Comparison of ENCODE assay signal across 10 cellular contexts in genomic region chr10:18400911-18401260, GRCh38.
DNase-seq lines count a peak whose midpoint lies in the region; ATAC-seq, FAIRE-seq and TF ChIP-seq lines count a peak whose summit lies in the region.
"Had no signal": no experiment of that assay in that cellular context is flagged by ENCODE, and none has a peak within 500 bp of the region (broad histone marks: within the 10 kb centered on the region; RNA-seq: fewer than 3 reads in every experiment).

No MANE protein-coding gene starts in this region.

- H3K4me1 ChIP-seq in HUES6 (ENCODE audit: control insufficient read depth, insufficient read depth, low read length) (peaks cover 4% of the 10 kb centered on the region; the same call in 1 of the 2 replicates), body of pancreas (peaks cover 13% of the 10 kb centered on the region)
- no peaks in the 10 kb centered on the region for H3K4me1 ChIP-seq in naive thymus-derived CD4-positive, alpha-beta T cell (ENCODE audit: control insufficient read depth in 2 of 2, insufficient read depth in 2 of 2, low read length in 2 of 2)
- H3K4me1 ChIP-seq: psoas muscle had no signal

- H3K27me3 Mint-ChIP-seq in naive thymus-derived CD4-positive, alpha-beta T cell: peaks cover 9 to 42% (median 23%) of the 10 kb centered on the region in 5 donors

- intact Hi-C loops in body of pancreas (cut with DNase I): no loop called here
- intact Hi-C loops in naive thymus-derived CD4-positive, alpha-beta T cell (cut with micrococcal nuclease): no loop called here

- H3K9me3 ChIP-seq in HUES6 (ENCODE audit: control insufficient read depth, insufficient read depth, low read depth, low read length) (no peaks in the 10 kb centered on the region), body of pancreas (no peaks in the 10 kb centered on the region)
- no peaks in the 10 kb centered on the region for H3K9me3 ChIP-seq in naive thymus-derived CD4-positive, alpha-beta T cell (ENCODE audit: control insufficient read depth in 2 of 3, low read length in 3 of 3)
- H3K9me3 ChIP-seq: psoas muscle had no signal

- ATAC-seq in body of pancreas (peak; percentile 73), HG03442 (IDR thresholded peaks at IDR 0.05; ENCODE audit: unreplicated experiment) (no peak)
- ATAC-seq in naive thymus-derived CD4-positive, alpha-beta T cell: no peak

- POLR2A ChIA-PET in naive thymus-derived CD4-positive, alpha-beta T cell (lab: Charles Lee): no interaction called here

- no peaks in the 10 kb centered on the region for H3K9me3 Mint-ChIP-seq in naive thymus-derived CD4-positive, alpha-beta T cell

- peaks cover 0 to 14% (median 11%) of the 10 kb centered on the region in 7 donors for H3K4me1 Mint-ChIP-seq in naive thymus-derived CD4-positive, alpha-beta T cell

- DNase-seq in DMS53 (lab: John Stamatoyannopoulos, UW) (peak; percentile 70), body of pancreas (peak; percentile 29 to 60 (median 33)), HTR-8/SVneo (ENCODE audit: insufficient read length, low spot score) (no peak), coronary artery (ENCODE audit: low spot score) (no peak)
- DNase-seq in naive thymus-derived CD4-positive, alpha-beta T cell: no peak
- no peak for DNase-seq in stimulated activated CD4-positive, alpha-beta T cell treated with anti-CD3 and anti-CD28 coated beads, Interleukin-2, amount 100 ng/mL, for 24 hours
- DNase-seq: psoas muscle had no signal

- H3K36me3 ChIP-seq in HUES6 (ENCODE audit: control insufficient read depth, insufficient read depth, low read length): no peaks in the 10 kb centered on the region
- H3K36me3 ChIP-seq in body of pancreas (replicated peaks in 1 of 2; ENCODE audit: insufficient read depth in 1 of 2, low read depth in 2 of 2): no peaks in the 10 kb centered on the region
- H3K36me3 ChIP-seq in naive thymus-derived CD4-positive, alpha-beta T cell (ENCODE audit: control insufficient read depth in 2 of 3, insufficient read depth in 3 of 3, low read length in 3 of 3): no peaks in the 10 kb centered on the region

- no peaks in the 10 kb centered on the region for H3K36me3 Mint-ChIP-seq in naive thymus-derived CD4-positive, alpha-beta T cell

- no peak for FAIRE-seq in HTR-8/SVneo (lab: Jason Lieb, UNC)
- FAIRE-seq: endometrium had no signal

- H3K4me3 ChIP-seq in HUES6 (ENCODE audit: low read depth, low read length) (peak overlapping the region; percentile 61), body of pancreas (no peak overlapping the region), coronary artery (no peak overlapping the region)
- H3K4me3 ChIP-seq in naive thymus-derived CD4-positive, alpha-beta T cell (ENCODE audit: low read length): no peak overlapping the region
- H3K4me3 ChIP-seq: psoas muscle had no signal

- H3K27me3 ChIP-seq in HUES6 (ENCODE audit: control insufficient read depth, insufficient read depth, low read length) (peaks cover 22% of the 10 kb centered on the region), body of pancreas (no peaks in the 10 kb centered on the region)
- no peaks in the 10 kb centered on the region for H3K27me3 ChIP-seq in naive thymus-derived CD4-positive, alpha-beta T cell (ENCODE audit: control insufficient read depth in 2 of 2, insufficient read depth in 2 of 2, low read length in 2 of 2)

- H3K27ac ChIP-seq in HUES6 (ENCODE audit: low read depth, low read length) (no peak overlapping the region), body of pancreas (peak overlapping the region in 3 of 4 donors; percentile 16 to 51 (median 46)), coronary artery (no peak overlapping the region)
- no peak overlapping the region for H3K27ac ChIP-seq in naive thymus-derived CD4-positive, alpha-beta T cell (ENCODE audit: low read depth, low read length)
- H3K27ac ChIP-seq: psoas muscle had no signal

- 1 to 3% methylated on average over 10 of the region's 10 CpGs for WGBS in body of pancreas, 2 donors

- H3K4me3 Mint-ChIP-seq in naive thymus-derived CD4-positive, alpha-beta T cell: peak overlapping the region in 7 of 10 donors; percentile 9 to 60 (median 21)

- TF ChIP-seq CTCF in body of pancreas (IDR thresholded peaks at IDR 0.05) (no peak), coronary artery (IDR thresholded peaks at IDR 0.05) (no peak)

- TF ChIP-seq POLR2A in body of pancreas (IDR thresholded peaks at IDR 0.05): no peak

- no peak overlapping the region for H3K9ac ChIP-seq in HUES6 (ENCODE audit: low read length)

- H3K27ac Mint-ChIP-seq in naive thymus-derived CD4-positive, alpha-beta T cell: no peak overlapping the region

- CTCF ChIA-PET in naive thymus-derived CD4-positive, alpha-beta T cell (lab: Charles Lee): no interaction called here

Comparison
In these comparisons a context has a peak if more than half of its experiments do, and no peak if none do; other contexts are left out.
1. DNase-seq: peak in DMS53 (single experiment) and body of pancreas (4 of 4); none in naive thymus-derived CD4-positive, alpha-beta T cell (0 of 9), HTR-8/SVneo (single experiment), coronary artery (single experiment) and stimulated activated CD4-positive, alpha-beta T cell treated with anti-CD3 and anti-CD28 coated beads, Interleukin-2, amount 100 ng/mL, for 24 hours (0 of 2).
2. H3K27ac ChIP-seq: peak in body of pancreas (3 of 4); none in HUES6 (single experiment), naive thymus-derived CD4-positive, alpha-beta T cell (single experiment) and coronary artery (0 of 2).